In the genomic region with DNA sequence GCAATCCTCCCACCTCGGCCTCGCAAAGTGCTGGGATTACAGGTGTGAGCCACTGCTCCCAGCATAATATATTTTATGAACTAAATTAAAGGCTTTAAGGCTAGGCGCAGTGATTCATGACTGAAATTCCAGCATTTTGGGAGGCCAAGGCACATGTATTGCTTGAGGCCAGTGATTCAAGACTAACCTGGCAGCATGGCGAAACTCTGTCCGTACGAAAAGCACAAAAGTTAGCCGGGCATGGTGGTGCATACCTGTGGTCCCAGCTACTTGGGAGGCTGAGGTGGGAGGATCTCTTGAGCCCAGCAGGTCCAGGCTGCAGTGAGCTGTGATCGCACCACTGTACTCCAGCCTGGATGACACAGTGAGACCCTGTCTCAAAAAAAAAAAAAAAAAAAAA, we compare ENCODE assay signal across 4 cellular contexts. TPM values are rescaled to one million over a fixed set of nuclear protein-coding genes. Genes with fewer than 3 reads are reported as not detected.
A peak's percentile ranks its signal among the peaks of the same experiment; 100 is the strongest.
DNase-seq lines count a peak whose midpoint lies in the region; TF ChIP-seq lines count a peak whose summit lies in the region.
"Not testable (repeated sequence)": the region's sequence is repeated elsewhere in the genome, so short reads cannot be mapped to it uniquely, and the experiment has no call there.

No MANE protein-coding gene starts in this region.

- H2AK5ac ChIP-seq in mesenchymal stem cell (ENCODE audit: low read length, severe bottlenecking); trophoblast cell (ENCODE audit: low read length): not testable (repeated sequence)

- not testable (repeated sequence) for H2BK12ac ChIP-seq in mesenchymal stem cell (ENCODE audit: low read length in 2 of 2); trophoblast cell (ENCODE audit: low read length)

- intact Hi-C loops in MCF 10A (cut with micrococcal nuclease): not testable (repeated sequence)

- H3K4me2 ChIP-seq in mesenchymal stem cell (ENCODE audit: low read length, poor library complexity, severe bottlenecking); trophoblast cell (ENCODE audit: low read length): not testable (repeated sequence)

- not testable (repeated sequence) for H3K4ac ChIP-seq in mesenchymal stem cell (ENCODE audit: low read depth in 1 of 2, low read length in 2 of 2); trophoblast cell (ENCODE audit: low read depth, low read length)

- not testable (repeated sequence) for H4K8ac ChIP-seq in mesenchymal stem cell (ENCODE audit: low read length); trophoblast cell (ENCODE audit: low read depth, low read length)

- not testable (repeated sequence) for H3K4me1 Mint-ChIP-seq in MCF 10A (ENCODE audit: insufficient read depth, unreplicated experiment)

- not testable (repeated sequence) for H3K4me3 Mint-ChIP-seq in MCF 10A (ENCODE audit: unreplicated experiment)

- H4K12ac ChIP-seq in trophoblast cell (ENCODE audit: low read depth, low read length): not testable (repeated sequence)

- not testable (repeated sequence) for H2BK15ac ChIP-seq in mesenchymal stem cell (ENCODE audit: low read depth, poor library complexity, severe bottlenecking)

- not testable (repeated sequence) for H2BK5ac ChIP-seq in mesenchymal stem cell (ENCODE audit: low read depth, low read length, poor library complexity, severe bottlenecking); trophoblast cell (ENCODE audit: low read depth, low read length, poor library complexity)

- H3K79me1 ChIP-seq in mesenchymal stem cell (replicated peaks; ENCODE audit: low read length, poor library complexity, severe bottlenecking); trophoblast cell (ENCODE audit: low read length): not testable (repeated sequence)

- H3K18ac ChIP-seq in mesenchymal stem cell (ENCODE audit: low read depth in 1 of 2, low read length in 2 of 2): peak overlapping the region in 1 of 2 experiments; percentile 40
- not testable (repeated sequence) for H3K18ac ChIP-seq in trophoblast cell (ENCODE audit: low read length)

- not testable (repeated sequence) for H3K4me3 ChIP-seq in epithelial cell of esophagus (ENCODE audit: low read length); mesenchymal stem cell (ENCODE audit: insufficient read depth in 1 of 2, low read depth in 1 of 2, low read length in 2 of 2); trophoblast cell (ENCODE audit: low read depth, low read length)

- peak overlapping the region; percentile 39 for H2AFZ ChIP-seq in mesenchymal stem cell (ENCODE audit: low read depth, low read length)
- H2AFZ ChIP-seq in trophoblast cell (ENCODE audit: insufficient read depth, low read length, poor library complexity): not testable (repeated sequence)

- not testable (repeated sequence) for H3K27ac ChIP-seq in mesenchymal stem cell (ENCODE audit: low read length, poor library complexity, severe bottlenecking); trophoblast cell (ENCODE audit: low read depth, low read length)

- not testable (repeated sequence) for H2BK120ac ChIP-seq in mesenchymal stem cell (ENCODE audit: low read depth, low read length); trophoblast cell (ENCODE audit: insufficient read depth, low read length, poor library complexity)

- not testable (repeated sequence) for H3K36me3 Mint-ChIP-seq in MCF 10A (ENCODE audit: insufficient read depth, unreplicated experiment)

- H3K27me3 ChIP-seq in mesenchymal stem cell (ENCODE audit: control insufficient read depth in 1 of 2, insufficient read depth in 1 of 2, low read length in 2 of 2); trophoblast cell (ENCODE audit: insufficient read depth, low read length): not testable (repeated sequence)

- CTCF ChIA-PET in MCF 10A (lab: Yijun Ruan, JAX): not testable (repeated sequence)

- H3K14ac ChIP-seq in mesenchymal stem cell (ENCODE audit: low read length in 2 of 2); trophoblast cell (ENCODE audit: low read length): not testable (repeated sequence)

- H3K79me2 ChIP-seq in trophoblast cell (ENCODE audit: control insufficient read depth, insufficient read depth, low read length, poor library complexity): not testable (repeated sequence)

- TF ChIP-seq CTCF in MCF 10A (IDR thresholded peaks at IDR 0.05; ENCODE audit: unreplicated experiment); epithelial cell of esophagus (IDR thresholded peaks at IDR 0.05; ENCODE audit: insufficient read depth, low read depth, low read length, missing control alignments): not testable (repeated sequence)

- POLR2A ChIA-PET in MCF 10A (lab: Yijun Ruan, JAX): not testable (repeated sequence)

- H3K4me1 ChIP-seq in mesenchymal stem cell (ENCODE audit: control insufficient read depth, insufficient read depth, low read depth, low read length); trophoblast cell (ENCODE audit: control insufficient read depth in 1 of 2, insufficient read depth in 2 of 2, low read length in 2 of 2): not testable (repeated sequence)

- peak overlapping the region; percentile 11 for H4K91ac ChIP-seq in mesenchymal stem cell (ENCODE audit: low read length)
- not testable (repeated sequence) for H4K91ac ChIP-seq in trophoblast cell (ENCODE audit: low read depth, low read length)

- not testable (repeated sequence) for H3K23ac ChIP-seq in mesenchymal stem cell (ENCODE audit: low read length in 2 of 2); trophoblast cell (ENCODE audit: low read length)

- DNase-seq in MCF 10A (ENCODE audit: unreplicated experiment) (peak; percentile 26), epithelial cell of esophagus (ENCODE audit: low read depth) (peak; percentile 45), trophoblast cell (peak; percentile 93 to 94)
- DNase-seq in mesenchymal stem cell: not testable (repeated sequence)

- not testable (repeated sequence) for H3K27ac Mint-ChIP-seq in MCF 10A (ENCODE audit: low read depth, unreplicated experiment)

- not testable (repeated sequence) for H3K9me3 ChIP-seq in mesenchymal stem cell (ENCODE audit: control insufficient read depth, low read length); trophoblast cell (ENCODE audit: insufficient read depth, low read depth, low read length)

- not testable (repeated sequence) for H3K36me3 ChIP-seq in mesenchymal stem cell (ENCODE audit: control insufficient read depth in 1 of 2, insufficient read depth in 2 of 2, low read depth in 1 of 2, low read length in 2 of 2); trophoblast cell (ENCODE audit: control insufficient read depth in 1 of 2, insufficient read depth in 2 of 2, low read length in 2 of 2)

- WGBS in mesenchymal stem cell: 98% methylated on average over 5 of the region's 8 CpGs
- WGBS in trophoblast cell (ENCODE audit: extremely low coverage, insufficient coverage, insufficient read length): no CpG with 5 or more reads among the region's 8 CpGs

- BruUV-seq in MCF 10A (replicated peaks; lab: Mats Ljungman, UMichigan): not testable (repeated sequence)

- not testable (repeated sequence) for H3K9ac ChIP-seq in mesenchymal stem cell (ENCODE audit: low read length); trophoblast cell (ENCODE audit: low read length)

- H3K27me3 Mint-ChIP-seq in MCF 10A (ENCODE audit: insufficient read depth, unreplicated experiment): not testable (repeated sequence)

- H3K9me3 Mint-ChIP-seq in MCF 10A (ENCODE audit: unreplicated experiment): not testable (repeated sequence)

RNA-seq across cellular contexts. Expression of gene RPRD1A, which starts 5.0 kb away (rescaled TPM):
- total RNA-seq in MCF 10A (2022): 89.1 and 116 TPM in 2 replicates
- polyA plus RNA-seq in mesenchymal stem cell (2013, experiment 1 of 2): 37.9 TPM
- polyA plus RNA-seq in mesenchymal stem cell (2013, experiment 2 of 2): 36.5 TPM
- 33.6 and 36.5 TPM in 2 replicates for polyA plus RNA-seq in trophoblast cell (2013)

RNA-seq across cellular contexts. Expression of gene SLC39A6, which starts 56.7 kb away (rescaled TPM):
- 49.7 and 53.5 TPM in 2 replicates for total RNA-seq in MCF 10A (2022)
- 155 TPM for polyA plus RNA-seq in mesenchymal stem cell (2013, experiment 1 of 2)
- polyA plus RNA-seq in mesenchymal stem cell (2013, experiment 2 of 2): 158 TPM
- 37.8 and 38.9 TPM in 2 replicates for polyA plus RNA-seq in trophoblast cell (2013)

RNA-seq across cellular contexts. Expression of gene ELP2, which starts 57.3 kb away (rescaled TPM):
- 100 and 105 TPM in 2 replicates for total RNA-seq in MCF 10A (2022)
- 69.9 TPM for polyA plus RNA-seq in mesenchymal stem cell (2013, experiment 1 of 2)
- polyA plus RNA-seq in mesenchymal stem cell (2013, experiment 2 of 2): 67.5 TPM
- polyA plus RNA-seq in trophoblast cell (2013): 57.9 and 60.3 TPM in 2 replicates
